Comparison of ENCODE assay signal across 1 cellular context in genomic region chr6:149032599-149033405, GRCh38.
TF ChIP-seq lines count a peak whose summit lies in the region.

No MANE protein-coding gene starts in this region.

TF ChIP-seq in SK-N-SH, 30 proteins besides CTCF, POLR2A, EP300 and RAD21 (continued from another document):
- peak; percentile 73 for TF ChIP-seq TCF12 (IDR thresholded peaks at IDR 0.05)
- TF ChIP-seq, protein P1, sequence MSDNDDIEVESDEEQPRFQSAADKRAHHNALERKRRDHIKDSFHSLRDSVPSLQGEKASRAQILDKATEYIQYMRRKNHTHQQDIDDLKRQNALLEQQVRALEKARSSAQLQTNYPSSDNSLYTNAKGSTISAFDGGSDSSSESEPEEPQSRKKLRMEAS (IDR thresholded peaks at IDR 0.05; ENCODE audit: low read depth) = peak; percentile 13
- TF ChIP-seq GABPA (IDR thresholded peaks at IDR 0.05; ENCODE audit: low read depth) = no peak
- TF ChIP-seq, protein P2, sequence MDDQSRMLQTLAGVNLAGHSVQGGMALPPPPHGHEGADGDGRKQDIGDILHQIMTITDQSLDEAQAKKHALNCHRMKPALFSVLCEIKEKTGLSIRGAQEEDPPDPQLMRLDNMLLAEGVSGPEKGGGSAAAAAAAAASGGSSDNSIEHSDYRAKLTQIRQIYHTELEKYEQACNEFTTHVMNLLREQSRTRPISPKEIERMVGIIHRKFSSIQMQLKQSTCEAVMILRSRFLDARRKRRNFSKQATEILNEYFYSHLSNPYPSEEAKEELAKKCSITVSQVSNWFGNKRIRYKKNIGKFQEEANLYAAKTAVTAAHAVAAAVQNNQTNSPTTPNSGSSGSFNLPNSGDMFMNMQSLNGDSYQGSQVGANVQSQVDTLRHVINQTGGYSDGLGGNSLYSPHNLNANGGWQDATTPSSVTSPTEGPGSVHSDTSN (IDR thresholded peaks at IDR 0.05) = peak; percentile 60
- no peak for TF ChIP-seq USF2 (IDR thresholded peaks at IDR 0.05; ENCODE audit: borderline replicate concordance, low read depth, low read length)
- TF ChIP-seq SIN3A (IDR thresholded peaks at IDR 0.05; ENCODE audit: borderline replicate concordance, low read depth, low read length) = no peak
- TF ChIP-seq EZH2phosphoT487 (IDR thresholded peaks at IDR 0.05; ENCODE audit: borderline replicate concordance, low read depth) = no peak
- TF ChIP-seq FOXJ3 (CRISPR knock-in tag; IDR thresholded peaks at IDR 0.05) = no peak
- peak; percentile 20; the same call in 1 of the 2 replicates for TF ChIP-seq FOXM1 (IDR thresholded peaks at IDR 0.05; ENCODE audit: low read depth)
- TF ChIP-seq GATA2 (CRISPR knock-in tag; IDR thresholded peaks at IDR 0.05) = no peak
- TF ChIP-seq MEF2A (IDR thresholded peaks at IDR 0.05; ENCODE audit: borderline replicate concordance, low read depth) = peak; percentile 88
- TF ChIP-seq TEAD4 (IDR thresholded peaks at IDR 0.05; ENCODE audit: borderline replicate concordance, insufficient read depth) = no peak; the same call in 1 of the 2 replicates
- 0 out of 2 replicates have a peak, but pooled peaks have one; percentile 65 for TF ChIP-seq REST (IDR thresholded peaks at IDR 0.05; ENCODE audit: low read depth, low read length)
- TF ChIP-seq, protein P3, sequence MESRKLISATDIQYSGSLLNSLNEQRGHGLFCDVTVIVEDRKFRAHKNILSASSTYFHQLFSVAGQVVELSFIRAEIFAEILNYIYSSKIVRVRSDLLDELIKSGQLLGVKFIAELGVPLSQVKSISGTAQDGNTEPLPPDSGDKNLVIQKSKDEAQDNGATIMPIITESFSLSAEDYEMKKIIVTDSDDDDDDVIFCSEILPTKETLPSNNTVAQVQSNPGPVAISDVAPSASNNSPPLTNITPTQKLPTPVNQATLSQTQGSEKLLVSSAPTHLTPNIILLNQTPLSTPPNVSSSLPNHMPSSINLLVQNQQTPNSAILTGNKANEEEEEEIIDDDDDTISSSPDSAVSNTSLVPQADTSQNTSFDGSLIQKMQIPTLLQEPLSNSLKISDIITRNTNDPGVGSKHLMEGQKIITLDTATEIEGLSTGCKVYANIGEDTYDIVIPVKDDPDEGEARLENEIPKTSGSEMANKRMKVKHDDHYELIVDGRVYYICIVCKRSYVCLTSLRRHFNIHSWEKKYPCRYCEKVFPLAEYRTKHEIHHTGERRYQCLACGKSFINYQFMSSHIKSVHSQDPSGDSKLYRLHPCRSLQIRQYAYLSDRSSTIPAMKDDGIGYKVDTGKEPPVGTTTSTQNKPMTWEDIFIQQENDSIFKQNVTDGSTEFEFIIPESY (IDR thresholded peaks at IDR 0.05; ENCODE audit: borderline replicate concordance, low read depth) = 0 out of 2 replicates have a peak, but pooled peaks have one; percentile 57
- TF ChIP-seq NRF1 (IDR thresholded peaks at IDR 0.05; ENCODE audit: low read depth, low read length) = no peak
- no peak for TF ChIP-seq ELF1 (IDR thresholded peaks at IDR 0.05)
- peak; percentile 76 for TF ChIP-seq NFIC (IDR thresholded peaks at IDR 0.05; ENCODE audit: borderline replicate concordance)
- peak; percentile 82 for TF ChIP-seq FOSL2 (IDR thresholded peaks at IDR 0.05; ENCODE audit: borderline replicate concordance, low read depth)
- peak; percentile 66 for TF ChIP-seq JUND (IDR thresholded peaks at IDR 0.05)
- TF ChIP-seq POLR2AphosphoS5 (IDR thresholded peaks at IDR 0.05; ENCODE audit: low read depth, low read length) = no peak; the same call in 1 of the 2 replicates
- TF ChIP-seq MXI1 (IDR thresholded peaks at IDR 0.05; ENCODE audit: low read depth, low read length) = no peak
